ENCODE assay signal across 10 cellular contexts in genomic region chrX:10121787-10122186, GRCh38. TPM values are rescaled to one million over a fixed set of nuclear protein-coding genes. Genes with fewer than 3 reads are reported as not detected.
DNase-seq lines count a peak whose midpoint lies in the region; ATAC-seq lines count a peak whose summit lies in the region.
"Had no signal": no experiment of that assay in that cellular context is flagged by ENCODE, and none has a peak within 500 bp of the region (broad histone marks: within the 10 kb centered on the region; RNA-seq: fewer than 3 reads in every experiment).

No MANE protein-coding gene starts in this region.

- in situ Hi-C loops in KBM-7 (cut with MboI; ENCODE audit: low pct_unique_long_range_greater_than_20kb, low sequenced_read_pairs) = loop anchor here (25.0 kb wide), 1 partner anchor 234 kb away; no protein-coding TSS in a partner anchor

- H3K27me3 Mint-ChIP-seq in immature natural killer cell (ENCODE audit: low read depth in 3 of 3) = peaks cover 2 to 6% (median 5%) of the 10 kb centered on the region in 3 donors

- peaks cover 0 to 4% (median 0%) of the 10 kb centered on the region in 3 donors for H3K36me3 Mint-ChIP-seq in immature natural killer cell

- peaks cover 0 to 2% (median 0%) of the 10 kb centered on the region in 6 donors for H3K9me3 Mint-ChIP-seq in immature natural killer cell
- H3K9me3 Mint-ChIP-seq: T-helper 2 cell treated with Interferon-gamma antibody and Interleukin-4, amounts not matched to agents 5 μg/mL and 100 μg/mL, for 36 hours had no signal

- DNase-seq in KBM-7 = peak; percentile 98
- peak; percentile 25 to 37 (median 35) for DNase-seq in immature natural killer cell
- no peak for DNase-seq in activated CD4-positive, alpha-beta T cell treated with anti-CD3 and anti-CD28 coated beads, Interleukin-2, amount 50 U/mL, for 1 hour
- no peak for DNase-seq in inferior parietal cortex (ENCODE audit: extremely low spot score)
- DNase-seq in T1000 (lab: John Stamatoyannopoulos, UW) = no peak
- no peak for DNase-seq in nucleus accumbens (lab: John Stamatoyannopoulos, UW)
- DNase-seq: substantia nigra had no signal

- no peak overlapping the region for H3K27ac Mint-ChIP-seq in immature natural killer cell
- H3K27ac Mint-ChIP-seq: T-helper 2 cell treated with Interferon-gamma antibody and Interleukin-4, amounts not matched to agents 5 μg/mL and 100 μg/mL, for 36 hours had no signal

- H3K4me3 Mint-ChIP-seq in immature natural killer cell = peak overlapping the region; percentile 3 to 72 (median 58)
- H3K4me3 Mint-ChIP-seq: T-helper 2 cell treated with Interferon-gamma antibody and Interleukin-4, amounts not matched to agents 5 μg/mL and 100 μg/mL, for 36 hours had no signal

- ATAC-seq in GM18520 (IDR thresholded peaks at IDR 0.05; ENCODE audit: unreplicated experiment) (peak; percentile 57), GM21786 (IDR thresholded peaks at IDR 0.05; ENCODE audit: unreplicated experiment) (peak; percentile 68)

- H3K4me1 Mint-ChIP-seq in immature natural killer cell = peaks cover 28 to 35% of the 10 kb centered on the region in 2 donors

RNA-seq across cellular contexts. Expression of gene CLCN4, which starts 35.0 kb away (rescaled TPM):
- under 1 TPM in 1 of 3 donors, not detected in 2; 0.69 TPM for polyA plus RNA-seq in immature natural killer cell

Comparison
In these comparisons a context has a peak if more than half of its experiments do, and no peak if none do; other contexts are left out.
1. DNase-seq: peak in KBM-7 (single experiment) and immature natural killer cell (3 of 3); none in activated CD4-positive, alpha-beta T cell treated with anti-CD3 and anti-CD28 coated beads, Interleukin-2, amount 50 U/mL, for 1 hour (single experiment), inferior parietal cortex (single experiment), T1000 (single experiment) and nucleus accumbens (0 of 56).